ENCODE assay signal across 15 cellular contexts in genomic region chr3:134874737-134875413, GRCh38.
DNase-seq lines count a peak whose midpoint lies in the region; ATAC-seq and TF ChIP-seq lines count a peak whose summit lies in the region.
"Had no signal": no experiment of that assay in that cellular context is flagged by ENCODE, and none has a peak within 500 bp of the region (broad histone marks: within the 10 kb centered on the region; RNA-seq: fewer than 3 reads in every experiment).

No MANE protein-coding gene starts in this region.

- no peak for TF ChIP-seq POLR2A in prostate gland (IDR thresholded peaks at IDR 0.05)

- H3K4me3 ChIP-seq in SJCRH30 (no peak overlapping the region), prostate gland (no peak overlapping the region)
- H3K4me3 ChIP-seq: adrenal gland, tibial nerve had no signal

- H3K4me1 ChIP-seq in SJCRH30 (peaks cover 27% of the 10 kb centered on the region), prostate gland (replicated peaks) (no peaks in the 10 kb centered on the region)
- H3K4me1 ChIP-seq: adrenal gland, Caco-2, tibial nerve had no signal

- H3K36me3 ChIP-seq in SJCRH30 (no peaks in the 10 kb centered on the region), prostate gland (no peaks in the 10 kb centered on the region)
- H3K36me3 ChIP-seq: adrenal gland, tibial nerve had no signal

- DNase-seq in DMS53 (lab: John Stamatoyannopoulos, UW) (peak; percentile 10), DMS53 treated with DMSO at 0.1 percent for 48 hours (lab: John Stamatoyannopoulos, UW; ENCODE audit: unreplicated experiment) (no peak), SJCRH30 (peak; percentile 41 to 58), myocyte (ENCODE audit: low read depth) (peak; percentile 5), prostate gland (ENCODE audit: low spot score) (no peak)
- DNase-seq: 8988T, adrenal gland, Caco-2, HFFc6, mesenchymal stem cell, MV-4-11 had no signal

- no peak for TF ChIP-seq CTCF in prostate gland (IDR thresholded peaks at IDR 0.05)

- H3K9me3 ChIP-seq in SJCRH30 (replicated peaks) (no peaks in the 10 kb centered on the region), prostate gland (no peaks in the 10 kb centered on the region)
- H3K9me3 ChIP-seq: adrenal gland, Caco-2, tibial nerve had no signal

- H3K27me3 ChIP-seq in SJCRH30: no peaks in the 10 kb centered on the region
- H3K27me3 ChIP-seq in prostate gland (replicated peaks; ENCODE audit: insufficient read depth): no peaks in the 10 kb centered on the region
- H3K27me3 ChIP-seq: adrenal gland, tibial nerve had no signal

- H3K27ac ChIP-seq in SJCRH30: no peak overlapping the region
- no peak overlapping the region for H3K27ac ChIP-seq in prostate gland
- H3K27ac ChIP-seq: adrenal gland, tibial nerve had no signal

- ATAC-seq in HG02678 (IDR thresholded peaks at IDR 0.05; ENCODE audit: unreplicated experiment) (peak; percentile 72), HG02588 (IDR thresholded peaks at IDR 0.05; ENCODE audit: unreplicated experiment) (no peak), HG03045 (IDR thresholded peaks at IDR 0.05; ENCODE audit: unreplicated experiment) (no peak)

- 51% methylated on average over 10 of the region's 10 CpGs for WGBS in prostate gland

- intact Hi-C loops in prostate gland (cut with DNase I): no loop called here

Comparison
In these comparisons a context has a peak if more than half of its experiments do, and no peak if none do; other contexts are left out.
1. DNase-seq: peak in DMS53 (single experiment), SJCRH30 (2 of 2) and myocyte (single experiment); none in DMS53 treated with DMSO at 0.1 percent for 48 hours (single experiment) and prostate gland (single experiment).